Comparison of ENCODE assay signal across 9 cellular contexts in the genomic region with DNA sequence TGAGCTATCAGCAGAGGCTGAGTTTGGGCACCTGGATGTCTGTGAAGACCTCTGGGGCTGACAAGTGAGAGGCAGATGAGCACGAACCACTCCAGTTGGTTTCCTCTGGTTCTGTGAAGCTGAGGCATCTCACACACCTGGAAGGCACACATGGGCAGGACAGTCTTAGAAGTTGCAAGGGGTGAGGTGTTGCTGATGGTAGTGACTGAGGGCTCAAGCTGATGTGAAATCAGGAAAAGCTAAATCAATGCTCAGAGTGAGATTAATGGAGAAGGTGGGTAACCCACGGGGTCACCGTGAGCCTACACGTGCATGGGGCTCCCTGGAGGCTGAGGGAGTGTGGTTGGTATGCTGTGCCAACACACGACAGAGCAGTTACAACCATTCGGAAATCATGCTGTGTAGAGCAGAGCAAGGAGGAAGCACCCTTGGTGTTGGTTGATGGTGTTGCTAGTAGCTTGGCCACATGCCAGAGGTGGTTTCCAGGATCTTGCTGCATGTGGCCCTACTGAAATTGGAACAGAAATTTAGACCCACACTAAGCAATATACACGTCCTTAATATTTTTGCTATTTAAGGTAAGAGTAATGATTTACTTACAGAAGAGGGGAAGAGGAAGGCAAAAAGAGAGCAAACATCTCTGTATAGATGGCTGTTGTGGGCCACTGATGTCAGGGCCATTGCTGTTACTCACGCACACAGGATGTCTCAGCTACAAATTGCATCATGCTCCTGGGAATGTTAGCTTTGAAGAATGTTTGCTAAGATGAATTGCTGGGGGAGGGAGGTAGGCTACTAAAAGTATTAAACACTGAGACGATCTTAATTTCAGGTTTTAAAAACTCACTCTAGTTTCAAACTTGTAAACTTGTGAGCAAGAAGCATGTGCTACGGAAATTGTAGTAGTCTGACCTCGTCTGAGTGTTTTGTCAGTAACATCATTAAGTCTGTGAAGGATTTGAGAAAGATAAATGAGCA.
DNase-seq lines count a peak whose midpoint lies in the region; TF ChIP-seq lines count a peak whose summit lies in the region.
"Had no signal": no experiment of that assay in that cellular context is flagged by ENCODE, and none has a peak within 500 bp of the region (broad histone marks: within the 10 kb centered on the region; RNA-seq: fewer than 3 reads in every experiment).

No MANE protein-coding gene starts in this region.

- peak overlapping the region; percentile 66 for H3K27ac ChIP-seq in RWPE1
- H3K27ac ChIP-seq: 22Rv1 had no signal

- POLR2A ChIA-PET in RWPE1 (lab: Yijun Ruan, JAX; ENCODE audit: low non-redundant PET): no interaction called here

- peak overlapping the region; percentile 58 for H3K4me3 Mint-ChIP-seq in HFFc6
- H3K4me3 Mint-ChIP-seq in glutamatergic neuron (ENCODE audit: unreplicated experiment): no peak overlapping the region

- no peaks in the 10 kb centered on the region; the same call in none of the 2 replicates for H3K27me3 Mint-ChIP-seq in HFFc6 (ENCODE audit: insufficient read depth)
- peaks cover 2% of the 10 kb centered on the region for H3K27me3 Mint-ChIP-seq in glutamatergic neuron (ENCODE audit: unreplicated experiment)

- H3K4me1 Mint-ChIP-seq in HFFc6 (ENCODE audit: low read depth) (peaks cover 57% of the 10 kb centered on the region), glutamatergic neuron (ENCODE audit: low read depth, unreplicated experiment) (peaks cover 11% of the 10 kb centered on the region)

- H3K9me3 Mint-ChIP-seq in HFFc6 (no peaks in the 10 kb centered on the region), glutamatergic neuron (ENCODE audit: unreplicated experiment) (no peaks in the 10 kb centered on the region)

- CTCF ChIA-PET in RWPE1 (lab: Yijun Ruan, JAX): interaction anchor here (0.7 to 6.9 kb wide), 3 partner anchors 10 to 205 kb away, joined by 3 to 101 read pairs (median 3); no protein-coding TSS in a partner anchor

- H3K36me3 Mint-ChIP-seq in HFFc6 (ENCODE audit: low read depth): peaks cover 10% of the 10 kb centered on the region
- H3K36me3 Mint-ChIP-seq in glutamatergic neuron (ENCODE audit: unreplicated experiment): no peaks in the 10 kb centered on the region

- TF ChIP-seq CTCF in HFFc6 (IDR thresholded peaks at IDR 0.05) (no peak), RWPE1 (conservative IDR thresholded peaks at IDR 0.05; ENCODE audit: low read depth) (no peak), glutamatergic neuron (IDR thresholded peaks at IDR 0.05; ENCODE audit: partially characterized antibody, unreplicated experiment) (no peak)

- H3K27ac Mint-ChIP-seq in HFFc6: peak overlapping the region; percentile 99
- peak overlapping the region; percentile 10 for H3K27ac Mint-ChIP-seq in glutamatergic neuron (ENCODE audit: unreplicated experiment)

- DNase-seq in DMS 273 (lab: John Stamatoyannopoulos, UW; ENCODE audit: unreplicated experiment) (peak; percentile 21), DMS 273 treated with DMSO at 0.1 percent for 48 hours (lab: John Stamatoyannopoulos, UW) (no peak), HFFc6 (peak; percentile 91), RWPE1 (ENCODE audit: low spot score) (peak; percentile 78), glutamatergic neuron (no peak), stromal cell of bone marrow (ENCODE audit: low read depth) (peak; percentile 84), NCI-H748 treated with DMSO at 0.1 percent for 48 hours (lab: John Stamatoyannopoulos, UW) (no peak), pons (ENCODE audit: low spot score) (no peak)

Comparison
In these comparisons a context has a peak if more than half of its experiments do, and no peak if none do; other contexts are left out.
1. DNase-seq: peak in DMS 273 (single experiment), HFFc6 (single experiment), RWPE1 (single experiment) and stromal cell of bone marrow (single experiment); none in DMS 273 treated with DMSO at 0.1 percent for 48 hours (single experiment), glutamatergic neuron (single experiment), NCI-H748 treated with DMSO at 0.1 percent for 48 hours (single experiment) and pons (single experiment).